In genomic region chr18:43571078-43571689, GRCh38 we compare ENCODE assay signal across 9 cellular contexts.
DNase-seq lines count a peak whose midpoint lies in the region; ATAC-seq and TF ChIP-seq lines count a peak whose summit lies in the region.
"Had no signal": no experiment of that assay in that cellular context is flagged by ENCODE, and none has a peak within 500 bp of the region (broad histone marks: within the 10 kb centered on the region; RNA-seq: fewer than 3 reads in every experiment).

No MANE protein-coding gene starts in this region.

- no peak overlapping the region for H2AFZ ChIP-seq in hepatocyte

- no peaks in the 10 kb centered on the region for H3K36me3 Mint-ChIP-seq in activated CD8-positive, alpha-beta T cell treated with anti-CD3 and anti-CD28 coated beads, Interleukin-2, amount 10 ng/mL, durations not matched to agents 7 days and 5 days (ENCODE audit: low read depth)
- H3K36me3 Mint-ChIP-seq: activated naive CD4-positive, alpha-beta T cell treated with anti-CD3 and anti-CD28 coated beads, Interleukin-2, amount 50 U/mL, for 24 hours had no signal

- 40% methylated on average over 4 of the region's 4 CpGs for WGBS in hepatocyte (ENCODE audit: low lambda C conversion rate, missing lambda C conversion rate)

- TF ChIP-seq CTCF in HFF-Myc (IDR thresholded peaks at IDR 0.05; ENCODE audit: low read depth, low read length, missing control alignments) (peak; percentile 59), hepatocyte (IDR thresholded peaks at IDR 0.05; ENCODE audit: poor library complexity) (peak; percentile 77)

- H3K27ac ChIP-seq in hepatocyte, result no peak overlapping the region

- H3K27ac Mint-ChIP-seq in activated CD8-positive, alpha-beta T cell treated with anti-CD3 and anti-CD28 coated beads, Interleukin-2, amount 10 ng/mL, durations not matched to agents 7 days and 5 days, result no peak overlapping the region
- H3K27ac Mint-ChIP-seq: activated naive CD4-positive, alpha-beta T cell treated with anti-CD3 and anti-CD28 coated beads, Interleukin-2, amount 50 U/mL, for 24 hours had no signal

- H3K4me3 ChIP-seq in HFF-Myc (replicated peaks; ENCODE audit: low read depth, low read length) (no peak overlapping the region), hepatocyte (no peak overlapping the region)

- no peaks in the 10 kb centered on the region for H3K4me1 ChIP-seq in hepatocyte (ENCODE audit: insufficient read depth)

- H4K20me1 ChIP-seq in hepatocyte (ENCODE audit: insufficient read depth, poor library complexity, severe bottlenecking), result no peaks in the 10 kb centered on the region

- no peaks in the 10 kb centered on the region for H3K9me3 ChIP-seq in hepatocyte (ENCODE audit: low read depth)

- POLR2A ChIA-PET in activated CD8-positive, alpha-beta T cell treated with anti-CD3 and anti-CD28 coated beads, Interleukin-2, amount 10 ng/mL, durations not matched to agents 7 days and 5 days (lab: Charles Lee), result no interaction called here

- no peaks in the 10 kb centered on the region for H3K27me3 Mint-ChIP-seq in activated CD8-positive, alpha-beta T cell treated with anti-CD3 and anti-CD28 coated beads, Interleukin-2, amount 10 ng/mL, durations not matched to agents 7 days and 5 days (ENCODE audit: low read depth)
- H3K27me3 Mint-ChIP-seq: activated naive CD4-positive, alpha-beta T cell treated with anti-CD3 and anti-CD28 coated beads, Interleukin-2, amount 50 U/mL, for 24 hours had no signal

- no peaks in the 10 kb centered on the region for H3K9me2 ChIP-seq in hepatocyte (replicated peaks; ENCODE audit: insufficient read depth)

- H3K27me3 ChIP-seq in hepatocyte, result no peaks in the 10 kb centered on the region

- CTCF ChIA-PET in activated CD8-positive, alpha-beta T cell treated with anti-CD3 and anti-CD28 coated beads, Interleukin-2, amount 10 ng/mL, durations not matched to agents 7 days and 5 days (lab: Charles Lee), result interaction anchor here (0.6 to 2.7 kb wide), 12 partner anchors 9 to 1642 kb away, joined by 3 to 22 read pairs (median 4); no protein-coding TSS in a partner anchor

- H3K4me3 Mint-ChIP-seq in activated CD8-positive, alpha-beta T cell treated with anti-CD3 and anti-CD28 coated beads, Interleukin-2, amount 10 ng/mL, durations not matched to agents 7 days and 5 days, result no peak overlapping the region
- H3K4me3 Mint-ChIP-seq: activated naive CD4-positive, alpha-beta T cell treated with anti-CD3 and anti-CD28 coated beads, Interleukin-2, amount 50 U/mL, for 24 hours had no signal

- H3K4me2 ChIP-seq in hepatocyte, result no peak overlapping the region

- H3K36me3 ChIP-seq in hepatocyte (replicated peaks; ENCODE audit: insufficient read depth, low read depth), result no peaks in the 10 kb centered on the region

- no peaks in the 10 kb centered on the region for H3K79me2 ChIP-seq in hepatocyte

- H3K4me1 Mint-ChIP-seq in activated CD8-positive, alpha-beta T cell treated with anti-CD3 and anti-CD28 coated beads, Interleukin-2, amount 10 ng/mL, durations not matched to agents 7 days and 5 days (ENCODE audit: low read depth), result no peaks in the 10 kb centered on the region
- H3K4me1 Mint-ChIP-seq: activated naive CD4-positive, alpha-beta T cell treated with anti-CD3 and anti-CD28 coated beads, Interleukin-2, amount 50 U/mL, for 24 hours had no signal

- peak; percentile 15 for DNase-seq in SIG-M5 treated with dmso at 0.1 percent for 504 hours (lab: John Stamatoyannopoulos, UW; ENCODE audit: unreplicated experiment)
- DNase-seq in SIG-M5 (lab: John Stamatoyannopoulos, UW), result no peak
- DNase-seq in HFF-Myc (ENCODE audit: extremely low read depth, low read depth), result peak; percentile 29
- peak; percentile 40 for DNase-seq in NCI-H1694 treated with DMSO at 0.1 percent for 48 hours (lab: John Stamatoyannopoulos, UW)
- DNase-seq in activated CD8-positive, alpha-beta T cell treated with anti-CD3 and anti-CD28 coated beads, Interleukin-2, amount 10 ng/mL, durations not matched to agents 7 days and 5 days, result peak; percentile 38
- peak; percentile 67 for DNase-seq in hepatocyte (ENCODE audit: low spot score)
- DNase-seq in stromal cell of bone marrow (ENCODE audit: low read depth), result peak; percentile 39

- no peaks in the 10 kb centered on the region for H3K9me3 Mint-ChIP-seq in activated CD8-positive, alpha-beta T cell treated with anti-CD3 and anti-CD28 coated beads, Interleukin-2, amount 10 ng/mL, durations not matched to agents 7 days and 5 days (ENCODE audit: insufficient read depth)
- H3K9me3 Mint-ChIP-seq: activated naive CD4-positive, alpha-beta T cell treated with anti-CD3 and anti-CD28 coated beads, Interleukin-2, amount 50 U/mL, for 24 hours had no signal

- ATAC-seq in activated CD8-positive, alpha-beta T cell treated with anti-CD3 and anti-CD28 coated beads, Interleukin-2, amount 10 ng/mL, durations not matched to agents 7 days and 5 days, result no peak
- no peak for ATAC-seq in HG03571 (IDR thresholded peaks at IDR 0.05; ENCODE audit: unreplicated experiment)
